Comparison of ENCODE assay signal across 21 cellular contexts in genomic region chr12:22110176-22110575, GRCh38.
DNase-seq lines count a peak whose midpoint lies in the region; ATAC-seq and TF ChIP-seq lines count a peak whose summit lies in the region.
"Had no signal": no experiment of that assay in that cellular context is flagged by ENCODE, and none has a peak within 500 bp of the region (broad histone marks: within the 10 kb centered on the region; RNA-seq: fewer than 3 reads in every experiment).

No MANE protein-coding gene starts in this region.

- no peaks in the 10 kb centered on the region for H3K36me3 ChIP-seq in CD8-positive, alpha-beta T cell (ENCODE audit: insufficient read depth, low read length)
- H3K36me3 ChIP-seq in naive thymus-derived CD4-positive, alpha-beta T cell (ENCODE audit: control insufficient read depth in 2 of 3, insufficient read depth in 3 of 3, low read length in 3 of 3) = no peaks in the 10 kb centered on the region
- H3K36me3 ChIP-seq: Peyer's patch had no signal

- CTCF ChIA-PET in CD8-positive, alpha-beta T cell (lab: Charles Lee) = interaction anchor here (1.0 to 2.4 kb wide), 2 partner anchors 11 to 28 kb away, joined by 4 to 8 read pairs; no protein-coding TSS in a partner anchor
- CTCF ChIA-PET in naive thymus-derived CD4-positive, alpha-beta T cell (lab: Charles Lee) = interaction anchor here (0.6 kb wide), 1 partner anchor 413 kb away, joined by 7 read pairs; no protein-coding TSS in a partner anchor

- POLR2A ChIA-PET in CD8-positive, alpha-beta T cell (lab: Charles Lee) = no interaction called here
- POLR2A ChIA-PET in naive thymus-derived CD4-positive, alpha-beta T cell (lab: Charles Lee) = no interaction called here

- no peaks in the 10 kb centered on the region for H3K27me3 ChIP-seq in CD8-positive, alpha-beta T cell (ENCODE audit: insufficient read depth, low read length)
- H3K27me3 ChIP-seq in naive thymus-derived CD4-positive, alpha-beta T cell (ENCODE audit: control insufficient read depth in 2 of 2, insufficient read depth in 2 of 2, low read length in 2 of 2) = no peaks in the 10 kb centered on the region
- H3K27me3 ChIP-seq: Peyer's patch had no signal

- no peaks in the 10 kb centered on the region for H3K9me3 ChIP-seq in CD8-positive, alpha-beta T cell (ENCODE audit: low read length)
- no peaks in the 10 kb centered on the region for H3K9me3 ChIP-seq in naive thymus-derived CD4-positive, alpha-beta T cell (ENCODE audit: control insufficient read depth in 2 of 3, low read length in 3 of 3)
- H3K9me3 ChIP-seq: Peyer's patch had no signal

- no peak for DNase-seq in activated T-cell treated with anti-CD3 and anti-CD28 coated beads, Interleukin-2, amount 50 U/mL, for 72 hours
- DNase-seq in activated T-cell treated with anti-CD3 and anti-CD28 coated beads, Interleukin-2, amount 50 U/mL, for 1 hour = no peak
- DNase-seq in CD8-positive, alpha-beta T cell = no peak
- DNase-seq in naive thymus-derived CD4-positive, alpha-beta T cell = peak in 5 of 9 donors; percentile 8 to 29 (median 13)
- no peak for DNase-seq in NCI-H748 treated with DMSO at 0.1 percent for 48 hours (lab: John Stamatoyannopoulos, UW)
- DNase-seq: ACHN, DMS79, GM23248, HCEC 1CT, IMR-90, Kasumi-1, MM.1S, NCI-H1092 treated with DMSO at 0.1 percent for 48 hours, NCI-H1694, NCI-H2107, NCI-H2227 treated with DMSO at 0.1 percent for 48 hours, NCI-H524, Peyer's patch, Right ventricle myocardium superior had no signal

- H3K27me3 Mint-ChIP-seq in activated T-cell treated with anti-CD3 and anti-CD28 coated beads, Interleukin-2, amount 50 U/mL, for 72 hours (ENCODE audit: low read depth) = no peaks in the 10 kb centered on the region
- no peaks in the 10 kb centered on the region for H3K27me3 Mint-ChIP-seq in CD8-positive, alpha-beta T cell (ENCODE audit: low read depth)
- H3K27me3 Mint-ChIP-seq in T-helper 1 cell treated with Interleukin-12 subunit alpha and Interleukin-12 subunit beta and Interleukin-4 antibody, amounts not matched to agents 30 μg/mL and 1 μg/mL, for 36 hours (ENCODE audit: low read depth) = peaks cover 3% of the 10 kb centered on the region
- H3K27me3 Mint-ChIP-seq in naive thymus-derived CD4-positive, alpha-beta T cell = peaks cover 0 to 2% (median 0%) of the 10 kb centered on the region in 5 donors

- H3K4me1 Mint-ChIP-seq in activated T-cell treated with anti-CD3 and anti-CD28 coated beads, Interleukin-2, amount 50 U/mL, for 72 hours (ENCODE audit: low read depth) = peaks cover 23% of the 10 kb centered on the region
- H3K4me1 Mint-ChIP-seq in CD8-positive, alpha-beta T cell (ENCODE audit: low read depth) = peaks cover 11% of the 10 kb centered on the region
- H3K4me1 Mint-ChIP-seq in T-helper 1 cell treated with Interleukin-12 subunit alpha and Interleukin-12 subunit beta and Interleukin-4 antibody, amounts not matched to agents 30 μg/mL and 1 μg/mL, for 36 hours (ENCODE audit: low read depth) = peaks cover 14% of the 10 kb centered on the region
- H3K4me1 Mint-ChIP-seq in naive thymus-derived CD4-positive, alpha-beta T cell = peaks cover 7 to 25% (median 22%) of the 10 kb centered on the region in 7 donors

- H3K9me3 Mint-ChIP-seq in activated T-cell treated with anti-CD3 and anti-CD28 coated beads, Interleukin-2, amount 50 U/mL, for 72 hours = peaks cover 2 to 5% of the 10 kb centered on the region in 2 donors
- H3K9me3 Mint-ChIP-seq in CD8-positive, alpha-beta T cell = no peaks in the 10 kb centered on the region
- peaks cover 9% of the 10 kb centered on the region for H3K9me3 Mint-ChIP-seq in T-helper 1 cell treated with Interleukin-12 subunit alpha and Interleukin-12 subunit beta and Interleukin-4 antibody, amounts not matched to agents 30 μg/mL and 1 μg/mL, for 36 hours
- peaks cover 0 to 15% (median 4%) of the 10 kb centered on the region in 11 donors for H3K9me3 Mint-ChIP-seq in naive thymus-derived CD4-positive, alpha-beta T cell

- H3K4me3 Mint-ChIP-seq in activated T-cell treated with anti-CD3 and anti-CD28 coated beads, Interleukin-2, amount 50 U/mL, for 72 hours = peak overlapping the region in 1 of 2 donors; percentile 42
- peak overlapping the region; percentile 8 for H3K4me3 Mint-ChIP-seq in CD8-positive, alpha-beta T cell
- H3K4me3 Mint-ChIP-seq in T-helper 1 cell treated with Interleukin-12 subunit alpha and Interleukin-12 subunit beta and Interleukin-4 antibody, amounts not matched to agents 30 μg/mL and 1 μg/mL, for 36 hours = no peak overlapping the region
- H3K4me3 Mint-ChIP-seq in naive thymus-derived CD4-positive, alpha-beta T cell = peak overlapping the region in 8 of 10 donors; percentile 2 to 54 (median 13)

- H3K36me3 Mint-ChIP-seq in activated T-cell treated with anti-CD3 and anti-CD28 coated beads, Interleukin-2, amount 50 U/mL, for 72 hours (ENCODE audit: insufficient read depth in 2 of 2) = peaks cover 0 to 6% of the 10 kb centered on the region in 2 donors
- H3K36me3 Mint-ChIP-seq in CD8-positive, alpha-beta T cell = no peaks in the 10 kb centered on the region
- no peaks in the 10 kb centered on the region for H3K36me3 Mint-ChIP-seq in T-helper 1 cell treated with Interleukin-12 subunit alpha and Interleukin-12 subunit beta and Interleukin-4 antibody, amounts not matched to agents 30 μg/mL and 1 μg/mL, for 36 hours (ENCODE audit: low read depth)
- H3K36me3 Mint-ChIP-seq in naive thymus-derived CD4-positive, alpha-beta T cell = peaks cover 0 to 12% (median 0%) of the 10 kb centered on the region in 5 donors

- no peak for TF ChIP-seq CTCF in CD8-positive, alpha-beta T cell (IDR thresholded peaks at IDR 0.05)

- H3K4me1 ChIP-seq in CD8-positive, alpha-beta T cell (ENCODE audit: insufficient read depth, low read length) = no peaks in the 10 kb centered on the region
- peaks cover 0 to 7% of the 10 kb centered on the region in 2 donors for H3K4me1 ChIP-seq in naive thymus-derived CD4-positive, alpha-beta T cell (ENCODE audit: control insufficient read depth in 2 of 2, insufficient read depth in 2 of 2, low read length in 2 of 2)
- H3K4me1 ChIP-seq: Peyer's patch had no signal

- intact Hi-C loops in CD8-positive, alpha-beta T cell (cut with DNase I, micrococcal nuclease) = no loop called here
- intact Hi-C loops in naive thymus-derived CD4-positive, alpha-beta T cell (cut with micrococcal nuclease) = no loop called here

- peak overlapping the region; percentile 27 for H3K27ac Mint-ChIP-seq in activated T-cell treated with anti-CD3 and anti-CD28 coated beads, Interleukin-2, amount 50 U/mL, for 72 hours
- peak overlapping the region; percentile 80 for H3K27ac Mint-ChIP-seq in CD8-positive, alpha-beta T cell
- peak overlapping the region; percentile 23 for H3K27ac Mint-ChIP-seq in T-helper 1 cell treated with Interleukin-12 subunit alpha and Interleukin-12 subunit beta and Interleukin-4 antibody, amounts not matched to agents 30 μg/mL and 1 μg/mL, for 36 hours
- H3K27ac Mint-ChIP-seq in naive thymus-derived CD4-positive, alpha-beta T cell = peak overlapping the region in 8 of 9 donors; percentile 35 to 85 (median 73)

- H3K4me3 ChIP-seq in CD8-positive, alpha-beta T cell (ENCODE audit: low read depth, low read length) = no peak overlapping the region
- H3K4me3 ChIP-seq in naive thymus-derived CD4-positive, alpha-beta T cell (ENCODE audit: low read length) = no peak overlapping the region
- H3K4me3 ChIP-seq: GM23248, Peyer's patch had no signal

- ATAC-seq in activated T-cell treated with anti-CD3 and anti-CD28 coated beads, Interleukin-2, amount 50 U/mL, for 72 hours (replicated peaks in 1 of 2) = peak; percentile 54 to 64
- ATAC-seq in CD8-positive, alpha-beta T cell = no peak
- ATAC-seq in naive thymus-derived CD4-positive, alpha-beta T cell = peak; percentile 38
- ATAC-seq in GM21723 (IDR thresholded peaks at IDR 0.05; ENCODE audit: unreplicated experiment) = no peak

- no peak overlapping the region for H3K27ac ChIP-seq in CD8-positive, alpha-beta T cell (ENCODE audit: low read depth, low read length)
- peak overlapping the region; percentile 29 for H3K27ac ChIP-seq in naive thymus-derived CD4-positive, alpha-beta T cell (ENCODE audit: low read depth, low read length)
- H3K27ac ChIP-seq: GM23248, Peyer's patch had no signal

Comparison
In these comparisons a context has a peak if more than half of its experiments do, and no peak if none do; other contexts are left out.
1. ATAC-seq: peak in activated T-cell treated with anti-CD3 and anti-CD28 coated beads, Interleukin-2, amount 50 U/mL, for 72 hours (2 of 2) and naive thymus-derived CD4-positive, alpha-beta T cell (single experiment); none in CD8-positive, alpha-beta T cell (single experiment) and GM21723 (single experiment).
2. DNase-seq: peak in naive thymus-derived CD4-positive, alpha-beta T cell (5 of 9); none in activated T-cell treated with anti-CD3 and anti-CD28 coated beads, Interleukin-2, amount 50 U/mL, for 72 hours (0 of 2), activated T-cell treated with anti-CD3 and anti-CD28 coated beads, Interleukin-2, amount 50 U/mL, for 1 hour (single experiment), CD8-positive, alpha-beta T cell (0 of 7) and NCI-H748 treated with DMSO at 0.1 percent for 48 hours (single experiment).
3. H3K27ac Mint-ChIP-seq: peak in every context shown above with its lines; median percentile 80 in CD8-positive, alpha-beta T cell; 73 in naive thymus-derived CD4-positive, alpha-beta T cell; 27 in activated T-cell treated with anti-CD3 and anti-CD28 coated beads, Interleukin-2, amount 50 U/mL, for 72 hours; 23 in T-helper 1 cell treated with Interleukin-12 subunit alpha and Interleukin-12 subunit beta and Interleukin-4 antibody, amounts not matched to agents 30 μg/mL and 1 μg/mL, for 36 hours.